Comparison of ENCODE assay signal across 8 cellular contexts in the genomic region with DNA sequence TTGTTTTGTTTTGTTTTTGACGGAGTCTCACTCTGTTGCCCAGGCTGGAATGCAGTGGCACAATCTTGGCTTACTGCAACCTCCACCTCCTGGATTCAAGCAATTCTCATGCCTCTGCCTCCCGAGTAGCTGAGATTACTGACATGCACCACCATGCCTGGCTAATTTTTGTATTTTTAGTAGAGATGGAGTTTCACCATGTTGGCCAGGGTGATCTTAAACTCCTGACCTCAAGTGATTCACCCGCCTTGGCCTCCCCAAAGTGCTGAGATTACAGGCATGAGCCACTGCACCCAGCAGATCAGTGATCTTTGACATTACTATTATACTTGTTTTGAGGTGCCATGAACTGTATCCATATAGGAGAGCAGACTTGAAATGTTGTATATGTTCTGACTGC.
DNase-seq lines count a peak whose midpoint lies in the region; FAIRE-seq and TF ChIP-seq lines count a peak whose summit lies in the region.
"Not testable (repeated sequence)": the region's sequence is repeated elsewhere in the genome, so short reads cannot be mapped to it uniquely, and the experiment has no call there.

No MANE protein-coding gene starts in this region.

- 32 to 42% methylated on average over 3 of the region's 3 CpGs for WGBS in thyroid gland, 2 donors

- H3K4me2 ChIP-seq in astrocyte (ENCODE audit: low read length) = not testable (repeated sequence)

- not testable (repeated sequence) for FAIRE-seq in astrocyte (lab: Jason Lieb, UNC)

- not testable (repeated sequence) for H3K36me3 ChIP-seq in astrocyte (ENCODE audit: insufficient read depth, low read length); thyroid gland

- not testable (repeated sequence) for H3K27ac ChIP-seq in astrocyte (ENCODE audit: low read depth, low read length)
- H3K27ac ChIP-seq in thyroid gland = peak overlapping the region; percentile 37 to 59 (median 52)

- intact Hi-C loops in thyroid gland (cut with DNase I) = not testable (repeated sequence)

- DNase-seq in EH (ENCODE audit: low read depth) (peak; percentile 44), M059J (ENCODE audit: low read depth) (peak; percentile 36), fibroblast of mammary gland (ENCODE audit: low read depth) (peak; percentile 25), kidney tubule cell (ENCODE audit: low spot score) (peak; percentile 33), thyroid gland (peak; percentile 62 to 67)
- DNase-seq in activated T-cell treated with anti-CD3 and anti-CD28 coated beads, Interleukin-2, amount 50 U/mL, for 24 hours; astrocyte (ENCODE audit: low read depth); neural crest cell (ENCODE audit: low read depth, low spot score): not testable (repeated sequence)

- H3K79me2 ChIP-seq in astrocyte (ENCODE audit: insufficient read depth, low read length) = not testable (repeated sequence)

- H3K4me3 ChIP-seq in astrocyte (ENCODE audit: insufficient read depth, low read depth, low read length); fibroblast of mammary gland (ENCODE audit: control insufficient read depth, low read depth, low read length); thyroid gland (replicated peaks in 1 of 3): not testable (repeated sequence)

- not testable (repeated sequence) for H3K9ac ChIP-seq in astrocyte (ENCODE audit: low read length)

- H3K27me3 ChIP-seq in astrocyte (ENCODE audit: insufficient read depth, low read length); thyroid gland: not testable (repeated sequence)

- not testable (repeated sequence) for TF ChIP-seq CTCF in astrocyte (IDR thresholded peaks at IDR 0.05; ENCODE audit: insufficient read depth, low read depth, low read length); fibroblast of mammary gland (conservative IDR thresholded peaks at IDR 0.05; ENCODE audit: control insufficient read depth, insufficient read depth, low read depth, low read length); neural crest cell (conservative IDR thresholded peaks at IDR 0.05); thyroid gland (IDR thresholded peaks at IDR 0.05)

- TF ChIP-seq POLR2A in thyroid gland (IDR thresholded peaks at IDR 0.05) = not testable (repeated sequence)

- not testable (repeated sequence) for H3K4me1 Mint-ChIP-seq in activated T-cell treated with anti-CD3 and anti-CD28 coated beads, Interleukin-2, amount 50 U/mL, for 24 hours (ENCODE audit: low read depth); neural crest cell
- peaks cover 11% of the 10 kb centered on the region for H3K4me1 Mint-ChIP-seq in astrocyte (ENCODE audit: low read depth, unreplicated experiment)

- peak overlapping the region; percentile 65 for H3K27ac Mint-ChIP-seq in activated T-cell treated with anti-CD3 and anti-CD28 coated beads, Interleukin-2, amount 50 U/mL, for 24 hours
- not testable (repeated sequence) for H3K27ac Mint-ChIP-seq in astrocyte (ENCODE audit: unreplicated experiment)
- H3K27ac Mint-ChIP-seq in neural crest cell (ENCODE audit: unreplicated experiment) = peak overlapping the region; percentile 36

- H3K4me1 ChIP-seq in astrocyte (ENCODE audit: insufficient read depth, low read length) = not testable (repeated sequence)
- peaks cover 8 to 19% of the 10 kb centered on the region in 2 donors for H3K4me1 ChIP-seq in thyroid gland

- not testable (repeated sequence) for H4K20me1 ChIP-seq in astrocyte (ENCODE audit: insufficient read depth, low read length)

- not testable (repeated sequence) for H3K27me3 Mint-ChIP-seq in activated T-cell treated with anti-CD3 and anti-CD28 coated beads, Interleukin-2, amount 50 U/mL, for 24 hours; astrocyte (ENCODE audit: low read depth, unreplicated experiment); neural crest cell (ENCODE audit: low read depth)

- not testable (repeated sequence) for H3K4me3 Mint-ChIP-seq in activated T-cell treated with anti-CD3 and anti-CD28 coated beads, Interleukin-2, amount 50 U/mL, for 24 hours; neural crest cell
- H3K4me3 Mint-ChIP-seq in astrocyte (ENCODE audit: unreplicated experiment) = peak overlapping the region; percentile 50

- peaks cover 56% of the 10 kb centered on the region for H3K36me3 Mint-ChIP-seq in activated T-cell treated with anti-CD3 and anti-CD28 coated beads, Interleukin-2, amount 50 U/mL, for 24 hours (ENCODE audit: low read depth)
- not testable (repeated sequence) for H3K36me3 Mint-ChIP-seq in astrocyte (ENCODE audit: low read depth, unreplicated experiment); neural crest cell (ENCODE audit: low read depth)

- H3K9me3 Mint-ChIP-seq in activated T-cell treated with anti-CD3 and anti-CD28 coated beads, Interleukin-2, amount 50 U/mL, for 24 hours; astrocyte (ENCODE audit: unreplicated experiment); neural crest cell: not testable (repeated sequence)

- not testable (repeated sequence) for H2AFZ ChIP-seq in astrocyte (ENCODE audit: low read depth, low read length)

- not testable (repeated sequence) for H3K9me3 ChIP-seq in astrocyte (ENCODE audit: insufficient read depth, low read depth, low read length); thyroid gland
